In the genomic region with DNA sequence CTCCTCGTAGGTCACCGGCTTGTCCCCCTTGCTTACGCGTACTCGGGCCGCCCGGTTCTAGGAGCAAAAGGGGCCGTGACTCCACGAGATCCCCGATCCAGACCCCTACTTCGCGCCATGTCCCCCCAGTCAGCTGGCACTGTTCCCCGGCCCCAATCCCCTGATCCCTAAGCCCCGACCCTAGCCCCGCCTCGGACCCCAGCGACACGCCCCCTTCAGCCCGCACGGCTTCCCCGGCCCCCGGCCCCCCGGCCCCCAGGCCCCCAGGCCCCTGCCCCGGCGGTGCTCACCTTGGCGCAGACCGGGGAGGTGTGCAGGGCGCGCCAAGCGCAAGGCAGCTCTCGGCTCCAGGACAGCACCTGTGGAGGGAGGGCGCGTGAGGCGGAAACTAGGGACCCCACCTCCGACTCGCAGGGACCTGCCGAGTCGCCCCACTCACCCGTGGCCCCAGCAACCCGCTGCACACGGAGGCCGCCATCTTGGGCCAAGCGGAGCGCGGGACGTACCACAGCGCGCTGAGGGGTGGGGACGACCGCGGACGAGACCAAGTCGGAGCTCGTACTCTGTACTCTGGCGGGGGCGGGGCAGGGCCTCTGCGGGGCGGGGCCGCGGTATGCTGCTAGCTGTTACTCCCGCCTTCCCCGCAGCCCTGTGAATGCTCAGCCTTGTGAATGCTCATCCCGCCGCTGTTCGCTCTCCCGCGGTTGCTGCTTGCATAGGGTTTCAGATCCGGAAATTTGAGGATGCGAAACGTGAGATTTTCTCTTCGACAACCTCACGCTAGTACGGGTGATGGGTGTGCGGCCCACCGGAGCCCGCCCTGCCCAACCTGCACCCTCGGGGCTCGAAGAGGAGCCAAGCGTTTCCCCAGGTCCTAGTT, we compare ENCODE assay signal across 8 cellular contexts. TPM values are rescaled to one million over a fixed set of nuclear protein-coding genes. Genes with fewer than 3 reads are reported as not detected.
A peak's percentile ranks its signal among the peaks of the same experiment; 100 is the strongest.
DNase-seq lines count a peak whose midpoint lies in the region; ATAC-seq and TF ChIP-seq lines count a peak whose summit lies in the region.

A gene (minus strand): TSS at position 500 of the 880 bp plus-strand sequence. CDS start 22 bp downstream, at position 478.

- TF ChIP-seq POLR2A in GM18505 (IDR thresholded peaks at IDR 0.05; ENCODE audit: borderline replicate concordance, extremely low read depth, insufficient read depth, insufficient read length): peak; percentile 93

- TF ChIP-seq CTCF in right atrium auricular region (IDR thresholded peaks at IDR 0.05): no peak
- TF ChIP-seq CTCF in psoas muscle (IDR thresholded peaks at IDR 0.05): no peak

- ATAC-seq in GM18505 (IDR thresholded peaks at IDR 0.05; ENCODE audit: unreplicated experiment): peak; percentile 90
- ATAC-seq in HG02970 (IDR thresholded peaks at IDR 0.05; ENCODE audit: low FRiP score, unreplicated experiment): peak; percentile 91
- peak; percentile 91 to 96 (median 94) for ATAC-seq in psoas muscle

- no peaks in the 10 kb centered on the region for H3K9me3 ChIP-seq in right atrium auricular region
- no peaks in the 10 kb centered on the region for H3K9me3 ChIP-seq in psoas muscle

- H3K4me1 ChIP-seq in right atrium auricular region: peaks cover 0 to 40% of the 10 kb centered on the region in 2 donors
- peaks cover 40% of the 10 kb centered on the region for H3K4me1 ChIP-seq in psoas muscle
- H3K4me1 ChIP-seq in urinary bladder (ENCODE audit: insufficient read depth): no peaks in the 10 kb centered on the region

- H3K4me3 ChIP-seq in right atrium auricular region (peak within 1 kb of the TSS; percentile 93 to 97), psoas muscle (peak within 1 kb of the TSS; percentile 84), urinary bladder (ENCODE audit: low read depth, low read length) (peak within 1 kb of the TSS; percentile 97)

- DNase-seq in NCI-H1930 (lab: John Stamatoyannopoulos, UW) (peak; percentile 85 to 91), anterior cingulate cortex (lab: John Stamatoyannopoulos, UW) (peak; percentile 44 to 97 (median 89)), right atrium auricular region (ENCODE audit: low spot score) (peak; percentile 95), psoas muscle (peak; percentile 97)

- no peaks in the 10 kb centered on the region for H3K27me3 ChIP-seq in right atrium auricular region
- H3K27me3 ChIP-seq in psoas muscle (ENCODE audit: insufficient read depth in 3 of 3, low read length in 2 of 3): no peaks in the 10 kb centered on the region

- WGBS in psoas muscle, 3 donors: 0% methylated on average over 55 to 79 of the region's 79 CpGs
- WGBS in urinary bladder: under 1% methylated on average over 79 of the region's 79 CpGs

- intact Hi-C loops in T-helper 2 cell treated with Interferon-gamma antibody and Interleukin-4, amounts not matched to agents 100 ng/mL and 5 ng/mL, for 36 hours (cut with micrococcal nuclease): loop anchor here (1.0 to 2.0 kb wide), 4 partner anchors 35 to 286 kb away; a partner anchor contains a TSS
- intact Hi-C loops in psoas muscle (cut with DNase I): no loop called here

- H3K27ac ChIP-seq in right atrium auricular region (peak within 1 kb of the TSS; percentile 90 to 91), psoas muscle (peak within 1 kb of the TSS; percentile 88), urinary bladder (ENCODE audit: low read depth) (peak within 1 kb of the TSS; percentile 75)

- peaks cover 11% of the 10 kb centered on the region for H3K36me3 ChIP-seq in right atrium auricular region
- H3K36me3 ChIP-seq in psoas muscle (ENCODE audit: insufficient read depth in 1 of 2, low read depth in 1 of 2): peaks cover 8 to 30% of the 10 kb centered on the region in 2 donors
- no peaks in the 10 kb centered on the region for H3K36me3 ChIP-seq in urinary bladder (ENCODE audit: insufficient read depth)

RNA-seq across cellular contexts. Expression of the gene that starts here (rescaled TPM):
- total RNA-seq in T-helper 2 cell treated with Interferon-gamma antibody and Interleukin-4, amounts not matched to agents 100 ng/mL and 5 ng/mL, for 36 hours: 83.6 TPM in 2 replicates
- total RNA-seq in right atrium auricular region (100 to 1,000 TPM; 127 to 171 TPM), psoas muscle (100 to 1,000 TPM; 173 to 200 (median 189) TPM), urinary bladder (29.9 TPM)
- polyA plus RNA-seq in psoas muscle (100 to 1,000 TPM; 262 to 430 (median 322) TPM), urinary bladder (125 TPM)

Comparison
In these comparisons a context has a peak if more than half of its experiments do, and no peak if none do; other contexts are left out.
1. Peak in every context shown above with its lines: DNase-seq, ATAC-seq, H3K4me3 ChIP-seq and H3K27ac ChIP-seq.